23 cellular contexts compared by ENCODE assay signal in the genomic region with DNA sequence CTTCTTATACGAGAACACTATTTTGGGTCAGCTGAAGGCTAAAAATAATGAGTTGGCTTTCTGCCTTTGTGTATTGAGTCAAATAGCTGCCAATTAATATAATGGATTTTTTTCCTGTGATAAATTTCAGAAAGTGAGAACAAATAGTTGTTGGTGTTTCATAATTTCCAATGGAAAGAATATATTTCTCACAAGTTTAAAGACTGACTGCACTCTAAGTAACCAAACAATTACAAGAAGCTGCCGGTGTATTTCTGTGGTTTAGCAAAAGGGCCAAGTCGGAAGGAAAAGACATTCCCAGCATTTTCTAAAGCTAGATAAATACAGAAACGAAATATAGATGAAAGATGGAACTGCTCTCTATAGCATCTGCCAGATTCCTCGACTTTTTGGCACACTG.
DNase-seq lines count a peak whose midpoint lies in the region; ATAC-seq and TF ChIP-seq lines count a peak whose summit lies in the region.
"Had no signal": no experiment of that assay in that cellular context is flagged by ENCODE, and none has a peak within 500 bp of the region (broad histone marks: within the 10 kb centered on the region; RNA-seq: fewer than 3 reads in every experiment).

No MANE protein-coding gene starts in this region.

- no peak overlapping the region for H3K4me3 ChIP-seq in GM23248
- no peak overlapping the region for H3K4me3 ChIP-seq in retinal pigment epithelial cell (ENCODE audit: low read length)
- H3K4me3 ChIP-seq: PC-9 had no signal

- H2AFZ ChIP-seq in GM23248 = no peak overlapping the region
- H2AFZ ChIP-seq: PC-9 had no signal

- H3K36me3 ChIP-seq in GM23248 (ENCODE audit: low read depth) = no peaks in the 10 kb centered on the region
- H3K36me3 ChIP-seq: BE2C had no signal

- no peaks in the 10 kb centered on the region for H3K9me2 ChIP-seq in GM23248 (ENCODE audit: insufficient read depth)

- peak overlapping the region; percentile 56 for H3K4me2 ChIP-seq in GM23248 (ENCODE audit: unreplicated experiment)
- H3K4me2 ChIP-seq: PC-9 had no signal

- no peaks in the 10 kb centered on the region for H3K9me3 ChIP-seq in GM23248 (ENCODE audit: low read depth)
- H3K9me3 ChIP-seq: BE2C had no signal

- in situ Hi-C loops in GM23248 (cut with MboI) = no loop called here

- H3K9ac ChIP-seq in GM23248 = no peak overlapping the region

- H3K27ac ChIP-seq in GM23248 = no peak overlapping the region
- H3K27ac ChIP-seq: PC-9, RWPE1 had no signal

- no peak for ATAC-seq in HG02840 (IDR thresholded peaks at IDR 0.05; ENCODE audit: low FRiP score, unreplicated experiment)
- ATAC-seq: HepG2 had no signal

- no peaks in the 10 kb centered on the region for H4K20me1 ChIP-seq in GM23248 (ENCODE audit: insufficient read depth)

- H3F3A ChIP-seq in GM23248 (ENCODE audit: insufficient read depth) = peaks cover 8% of the 10 kb centered on the region; the same call in 1 of the 2 replicates

- no peaks in the 10 kb centered on the region for H3K27me3 ChIP-seq in GM23248 (replicated peaks; ENCODE audit: insufficient read depth)
- H3K27me3 ChIP-seq: BE2C had no signal

- peaks cover 5% of the 10 kb centered on the region for H3K4me1 ChIP-seq in GM23248 (ENCODE audit: insufficient read depth)
- H3K4me1 ChIP-seq: BE2C, Caco-2 had no signal

- 4 to 7% methylated on average over 5 of the region's 5 CpGs for WGBS in GM23248 (ENCODE audit: low coverage in 1 of 2, low lambda C conversion rate in 2 of 2, missing lambda C conversion rate in 2 of 2), 2 experiments

- no peaks in the 10 kb centered on the region for H3K79me2 ChIP-seq in GM23248 (ENCODE audit: insufficient read depth)

- TF ChIP-seq CTCF in retinal pigment epithelial cell (conservative IDR thresholded peaks at IDR 0.05; ENCODE audit: low read depth, low read length) = no peak

- DNase-seq in AG20443 (ENCODE audit: low spot score) (peak; percentile 41), GM23248 (peak; percentile 26), astrocyte of the hippocampus (ENCODE audit: low read depth, low spot score) (peak; percentile 41), retinal pigment epithelial cell (ENCODE audit: low read depth) (peak; percentile 9), kidney tubule cell (ENCODE audit: low spot score) (no peak), LoVo (ENCODE audit: low spot score) (no peak)
- DNase-seq: ACHN; BE2C; Caco-2; CD4-positive, CD25-positive, alpha-beta regulatory T cell; DMS153; GOT3; KBM-7; MV-4-11; NCI-H1436; NCI-H1930; NCI-H226; NCI-H524; NCI-H82; PC-9 had no signal

Comparison
In these comparisons a context has a peak if more than half of its experiments do, and no peak if none do; other contexts are left out.
1. DNase-seq: peak in AG20443 (single experiment), GM23248 (single experiment), astrocyte of the hippocampus (single experiment) and retinal pigment epithelial cell (single experiment); none in kidney tubule cell (single experiment) and LoVo (single experiment).